11 cellular contexts compared by ENCODE assay signal in genomic region chr22:21984793-21985192, GRCh38. TPM values are rescaled to one million over a fixed set of nuclear protein-coding genes. Genes with fewer than 3 reads are reported as not detected.
A peak's percentile ranks its signal among the peaks of the same experiment; 100 is the strongest.
DNase-seq lines count a peak whose midpoint lies in the region; ATAC-seq, FAIRE-seq and TF ChIP-seq lines count a peak whose summit lies in the region.
"Had no signal": no experiment of that assay in that cellular context is flagged by ENCODE, and none has a peak within 500 bp of the region (broad histone marks: within the 10 kb centered on the region; RNA-seq: fewer than 3 reads in every experiment).

No MANE protein-coding gene starts in this region.

- no peak overlapping the region for H3K4me3 Mint-ChIP-seq in HFFc6
- H3K4me3 Mint-ChIP-seq in activated T-helper 2 cell treated with anti-CD3 and anti-CD28 coated beads, Interferon-gamma antibody, Interleukin-2, Interleukin-4, amounts not matched to agents 10 μg/mL and 5 μg/mL and 100 μg/mL, durations not matched to agents 14 hours and 24 hours and 36 hours (ENCODE audit: low read depth) = peak overlapping the region; percentile 66
- H3K4me3 Mint-ChIP-seq: activated naive CD4-positive, alpha-beta T cell treated with anti-CD3 and anti-CD28 coated beads for 36 hours had no signal

- H3K27ac ChIP-seq in keratinocyte (ENCODE audit: control insufficient read depth, insufficient read depth, low read length) = no peak overlapping the region
- H3K27ac ChIP-seq in esophagus muscularis mucosa (replicated peaks in 1 of 4) = no peak overlapping the region

- intact Hi-C loops in activated T-helper 2 cell treated with anti-CD3 and anti-CD28 coated beads, Interferon-gamma antibody, Interleukin-2, Interleukin-4, amounts not matched to agents 10 μg/mL and 5 μg/mL and 100 μg/mL, durations not matched to agents 14 hours and 24 hours and 36 hours (cut with micrococcal nuclease) = no loop called here
- intact Hi-C loops in esophagus muscularis mucosa (cut with DNase I) = no loop called here

- H3K9me3 Mint-ChIP-seq in HFFc6 = no peaks in the 10 kb centered on the region
- no peaks in the 10 kb centered on the region for H3K9me3 Mint-ChIP-seq in activated T-helper 2 cell treated with anti-CD3 and anti-CD28 coated beads, Interferon-gamma antibody, Interleukin-2, Interleukin-4, amounts not matched to agents 10 μg/mL and 5 μg/mL and 100 μg/mL, durations not matched to agents 14 hours and 24 hours and 36 hours
- H3K9me3 Mint-ChIP-seq: activated naive CD4-positive, alpha-beta T cell treated with anti-CD3 and anti-CD28 coated beads for 36 hours had no signal

- no peaks in the 10 kb centered on the region for H3K9me1 ChIP-seq in keratinocyte (ENCODE audit: control insufficient read depth, extremely low read depth, insufficient read depth, low read length)

- H3K27ac Mint-ChIP-seq in HFFc6 = no peak overlapping the region
- H3K27ac Mint-ChIP-seq in activated T-helper 2 cell treated with anti-CD3 and anti-CD28 coated beads, Interferon-gamma antibody, Interleukin-2, Interleukin-4, amounts not matched to agents 10 μg/mL and 5 μg/mL and 100 μg/mL, durations not matched to agents 14 hours and 24 hours and 36 hours = no peak overlapping the region
- H3K27ac Mint-ChIP-seq: activated naive CD4-positive, alpha-beta T cell treated with anti-CD3 and anti-CD28 coated beads for 36 hours had no signal

- no peaks in the 10 kb centered on the region for H4K20me1 ChIP-seq in keratinocyte (ENCODE audit: control insufficient read depth, extremely low read depth, insufficient read depth, low read length)

- FAIRE-seq in keratinocyte (lab: Jason Lieb, UNC) = no peak
- FAIRE-seq: GM18507 had no signal

- H3K4me3 ChIP-seq in keratinocyte (ENCODE audit: control insufficient read depth in 2 of 3, extremely low read depth in 1 of 3, insufficient read depth in 2 of 3, low read depth in 1 of 3, low read length in 3 of 3) = no peak overlapping the region
- H3K4me3 ChIP-seq in esophagus muscularis mucosa = no peak overlapping the region

- H3K4me1 Mint-ChIP-seq in HFFc6 (ENCODE audit: low read depth) = peaks cover 21% of the 10 kb centered on the region
- H3K4me1 Mint-ChIP-seq in activated T-helper 2 cell treated with anti-CD3 and anti-CD28 coated beads, Interferon-gamma antibody, Interleukin-2, Interleukin-4, amounts not matched to agents 10 μg/mL and 5 μg/mL and 100 μg/mL, durations not matched to agents 14 hours and 24 hours and 36 hours (ENCODE audit: low read depth) = peaks cover 13% of the 10 kb centered on the region

- peaks cover 10% of the 10 kb centered on the region for H3K27me3 Mint-ChIP-seq in HFFc6 (ENCODE audit: insufficient read depth)
- H3K27me3 Mint-ChIP-seq in activated T-helper 2 cell treated with anti-CD3 and anti-CD28 coated beads, Interferon-gamma antibody, Interleukin-2, Interleukin-4, amounts not matched to agents 10 μg/mL and 5 μg/mL and 100 μg/mL, durations not matched to agents 14 hours and 24 hours and 36 hours (ENCODE audit: low read depth) = no peaks in the 10 kb centered on the region

- H3K36me3 ChIP-seq in keratinocyte (ENCODE audit: control insufficient read depth in 2 of 2, extremely low read depth in 1 of 2, insufficient read depth in 2 of 2, low read length in 2 of 2) (no peaks in the 10 kb centered on the region), esophagus muscularis mucosa (no peaks in the 10 kb centered on the region)

- H3K4me1 ChIP-seq in keratinocyte (ENCODE audit: control insufficient read depth, extremely low read depth, insufficient read depth, low read length) (peaks cover 9% of the 10 kb centered on the region), esophagus muscularis mucosa (peaks cover 11 to 26% (median 25%) of the 10 kb centered on the region in 4 donors)

- no peak overlapping the region for H2AFZ ChIP-seq in keratinocyte (ENCODE audit: control insufficient read depth, low read length)

- TF ChIP-seq EP300 in esophagus muscularis mucosa (IDR thresholded peaks at IDR 0.05) = no peak

- DNase-seq in CD1c-positive myeloid dendritic cell (ENCODE audit: extremely low spot score) (peak; percentile 28), HFFc6 (peak; percentile 14), keratinocyte (ENCODE audit: low read depth, low spot score) (no peak), esophagus muscularis mucosa (ENCODE audit: extremely low spot score) (no peak), GOT3 (lab: John Stamatoyannopoulos, UW) (no peak)
- no peak for DNase-seq in activated T-helper 2 cell treated with anti-CD3 and anti-CD28 coated beads, Interferon-gamma antibody, Interleukin-2, Interleukin-4, amounts not matched to agents 10 μg/mL and 5 μg/mL and 100 μg/mL, durations not matched to agents 14 hours and 24 hours and 36 hours (ENCODE audit: low spot score)
- DNase-seq: activated naive CD4-positive, alpha-beta T cell treated with anti-CD3 and anti-CD28 coated beads for 36 hours; stimulated activated CD4-positive, alpha-beta T cell treated with anti-CD3 and anti-CD28 coated beads, Interleukin-2, amount 100 ng/mL, for 24 hours had no signal

- no peak for ATAC-seq in HG03159 (IDR thresholded peaks at IDR 0.05; ENCODE audit: unreplicated experiment)
- no peak for ATAC-seq in HG02885 (IDR thresholded peaks at IDR 0.05; ENCODE audit: poor library complexity, unreplicated experiment)

- WGBS in esophagus muscularis mucosa = 52% methylated on average over 7 of the region's 7 CpGs

- TF ChIP-seq CTCF in HFFc6 (IDR thresholded peaks at IDR 0.05) (peak; percentile 72), keratinocyte (optimal IDR thresholded peaks at IDR 0.05 in 1 of 3, IDR thresholded peaks at IDR 0.05 in 1 of 3, conservative IDR thresholded peaks at IDR 0.05 in 1 of 3; ENCODE audit: extremely low read depth in 1 of 3, insufficient read depth in 2 of 3, low read length in 3 of 3) (peak; percentile 44 to 74 (median 60)), esophagus muscularis mucosa (IDR thresholded peaks at IDR 0.05) (peak in 1 of 3 experiments; percentile 11)

- no peak overlapping the region for H3K9ac ChIP-seq in keratinocyte (ENCODE audit: control insufficient read depth, extremely low read depth, insufficient read depth, low read length)

- H3K36me3 Mint-ChIP-seq in HFFc6 (ENCODE audit: low read depth) = no peaks in the 10 kb centered on the region
- H3K36me3 Mint-ChIP-seq in activated T-helper 2 cell treated with anti-CD3 and anti-CD28 coated beads, Interferon-gamma antibody, Interleukin-2, Interleukin-4, amounts not matched to agents 10 μg/mL and 5 μg/mL and 100 μg/mL, durations not matched to agents 14 hours and 24 hours and 36 hours (ENCODE audit: low read depth) = no peaks in the 10 kb centered on the region

- H3K27me3 ChIP-seq in keratinocyte (ENCODE audit: control insufficient read depth, extremely low read depth, insufficient read depth, low read length) = peaks cover 3% of the 10 kb centered on the region
- H3K27me3 ChIP-seq in esophagus muscularis mucosa = no peaks in the 10 kb centered on the region

- dilution Hi-C loops in keratinocyte (cut with MboI; ENCODE audit: extremely low pct_ligation_motif_present, low sequenced_read_pairs) = no loop called here

- peaks cover 24% of the 10 kb centered on the region for H3K79me2 ChIP-seq in keratinocyte (ENCODE audit: control insufficient read depth, insufficient read depth, low read length)

- H3K9me3 ChIP-seq in keratinocyte (ENCODE audit: control insufficient read depth, low read depth, low read length) (no peaks in the 10 kb centered on the region), esophagus muscularis mucosa (no peaks in the 10 kb centered on the region)

- no peak for TF ChIP-seq POLR2A in esophagus muscularis mucosa (IDR thresholded peaks at IDR 0.05; ENCODE audit: low read depth)

- H3K4me2 ChIP-seq in keratinocyte (ENCODE audit: control insufficient read depth, extremely low read depth, insufficient read depth, low read depth, low read length) = no peak overlapping the region

RNA-seq across cellular contexts. Expression of gene TOP3B, which starts 2.2 kb away (rescaled TPM):
- total RNA-seq in HFFc6 (2021; fragmentation: NEBNext Ultra II Directional; extraction: Animal tissue kit (Norgen Biotek cat#: 25700)) = 10 to 100 TPM; 13.8 to 17.1 (median 15.2) TPM
- 40.9 and 46.7 TPM in 2 replicates for total RNA-seq in activated T-helper 2 cell treated with anti-CD3 and anti-CD28 coated beads, Interferon-gamma antibody, Interleukin-2, Interleukin-4, amounts not matched to agents 10 μg/mL and 5 μg/mL and 100 μg/mL, durations not matched to agents 14 hours and 24 hours and 36 hours
- polyA plus RNA-seq in keratinocyte = 13.8 to 14.8 TPM (median 13.9 TPM) in 3 replicates
- 10.8 TPM for polyA plus RNA-seq in keratinocyte (2011; ENCODE audit: low read depth)
- 4.6 and 7.0 TPM in 2 replicates for polyA plus RNA-seq in keratinocyte (2011; cell fraction: cytosol; rRNA removed)
- 59.0 and 81.0 TPM in 2 replicates for polyA plus RNA-seq in keratinocyte (2011; cell fraction: nucleus; rRNA removed)
- polyA plus RNA-seq in keratinocyte (2012; ENCODE audit: low replicate concordance) = 19.8 and 26.6 TPM in 2 replicates
- polyA minus RNA-seq in keratinocyte = 17.4 to 39.6 TPM (median 24.1 TPM) in 3 replicates
- polyA minus RNA-seq in keratinocyte (2011; cell fraction: cytosol; rRNA and poly(A)+ RNA removed) = 4.4 TPM
- polyA minus RNA-seq in keratinocyte (2011; cell fraction: nucleus; rRNA and poly(A)+ RNA removed) = 29.4 and 30.1 TPM in 2 replicates
- total RNA-seq in esophagus muscularis mucosa = 10 to 100 TPM; 12.3 to 27.5 (median 20.4) TPM

RNA-seq across cellular contexts. Expression of gene PPM1F, which starts 32.1 kb away (rescaled TPM):
- total RNA-seq in HFFc6 (2021; fragmentation: NEBNext Ultra II Directional; extraction: Animal tissue kit (Norgen Biotek cat#: 25700)) = 10 to 100 TPM; 56.1 to 65.3 (median 60.6) TPM
- 26.4 and 31.4 TPM in 2 replicates for total RNA-seq in activated T-helper 2 cell treated with anti-CD3 and anti-CD28 coated beads, Interferon-gamma antibody, Interleukin-2, Interleukin-4, amounts not matched to agents 10 μg/mL and 5 μg/mL and 100 μg/mL, durations not matched to agents 14 hours and 24 hours and 36 hours
- 15.6 to 21.8 TPM (median 18.2 TPM) in 3 replicates for polyA plus RNA-seq in keratinocyte
- 6.5 TPM for polyA plus RNA-seq in keratinocyte (2011; ENCODE audit: low read depth)
- polyA plus RNA-seq in keratinocyte (2011; cell fraction: cytosol; rRNA removed) = 11.6 and 17.2 TPM in 2 replicates
- 30.9 and 41.7 TPM in 2 replicates for polyA plus RNA-seq in keratinocyte (2011; cell fraction: nucleus; rRNA removed)
- polyA plus RNA-seq in keratinocyte (2012; ENCODE audit: low replicate concordance) = 14.4 and 22.8 TPM in 2 replicates
- polyA minus RNA-seq in keratinocyte = 12.7 to 36.0 TPM (median 14.8 TPM) in 3 replicates
- 21.7 TPM for polyA minus RNA-seq in keratinocyte (2011; cell fraction: cytosol; rRNA and poly(A)+ RNA removed)
- polyA minus RNA-seq in keratinocyte (2011; cell fraction: nucleus; rRNA and poly(A)+ RNA removed) = 15.7 and 19.9 TPM in 2 replicates
- total RNA-seq in esophagus muscularis mucosa = 10 to 100 TPM; 30.3 to 88.5 (median 74.1) TPM

Comparison
In these comparisons a context has a peak if more than half of its experiments do, and no peak if none do; other contexts are left out.
1. DNase-seq: peak in CD1c-positive myeloid dendritic cell (single experiment) and HFFc6 (single experiment); none in activated T-helper 2 cell treated with anti-CD3 and anti-CD28 coated beads, Interferon-gamma antibody, Interleukin-2, Interleukin-4, amounts not matched to agents 10 μg/mL and 5 μg/mL and 100 μg/mL, durations not matched to agents 14 hours and 24 hours and 36 hours (single experiment), keratinocyte (single experiment), esophagus muscularis mucosa (single experiment) and GOT3 (single experiment).